Comparison of ENCODE assay signal across 1 cellular context in the genomic region with DNA sequence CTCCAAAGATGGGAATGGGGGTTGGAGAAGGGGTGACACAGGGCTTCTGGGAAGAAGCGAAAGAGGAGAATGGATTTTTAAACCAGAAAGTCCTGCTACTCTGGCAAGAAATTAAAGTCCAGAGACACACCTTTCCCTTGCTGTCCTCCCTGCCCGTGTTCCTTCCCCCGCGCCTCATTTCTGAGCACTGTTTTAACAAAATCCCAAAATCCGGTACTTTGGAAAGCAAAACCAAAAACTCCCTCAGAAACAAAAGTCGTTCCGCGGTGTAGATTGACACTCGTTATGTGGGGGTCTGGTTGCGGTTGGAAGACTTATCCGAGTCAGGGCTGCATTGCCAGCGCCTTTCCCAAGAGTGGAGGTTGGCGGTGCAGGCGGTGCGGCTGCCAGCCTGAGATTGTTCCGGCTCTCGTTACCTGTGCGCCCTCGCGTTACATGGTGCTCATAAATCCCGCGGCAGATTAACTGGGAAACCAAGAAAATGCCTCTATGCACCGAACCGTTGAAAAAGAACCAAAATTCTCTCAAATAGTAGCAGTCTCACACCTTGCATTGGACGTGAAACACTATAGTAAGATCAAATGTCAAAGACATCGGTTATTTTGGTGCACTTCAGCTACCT.
A peak's percentile ranks its signal among the peaks of the same experiment; 100 is the strongest.
TF ChIP-seq lines count a peak whose summit lies in the region.

No MANE protein-coding gene starts in this region.

TF ChIP-seq in K562, 482 proteins besides CTCF, POLR2A, EP300 and RAD21 (continued from another document):
- TF ChIP-seq, protein P1, sequence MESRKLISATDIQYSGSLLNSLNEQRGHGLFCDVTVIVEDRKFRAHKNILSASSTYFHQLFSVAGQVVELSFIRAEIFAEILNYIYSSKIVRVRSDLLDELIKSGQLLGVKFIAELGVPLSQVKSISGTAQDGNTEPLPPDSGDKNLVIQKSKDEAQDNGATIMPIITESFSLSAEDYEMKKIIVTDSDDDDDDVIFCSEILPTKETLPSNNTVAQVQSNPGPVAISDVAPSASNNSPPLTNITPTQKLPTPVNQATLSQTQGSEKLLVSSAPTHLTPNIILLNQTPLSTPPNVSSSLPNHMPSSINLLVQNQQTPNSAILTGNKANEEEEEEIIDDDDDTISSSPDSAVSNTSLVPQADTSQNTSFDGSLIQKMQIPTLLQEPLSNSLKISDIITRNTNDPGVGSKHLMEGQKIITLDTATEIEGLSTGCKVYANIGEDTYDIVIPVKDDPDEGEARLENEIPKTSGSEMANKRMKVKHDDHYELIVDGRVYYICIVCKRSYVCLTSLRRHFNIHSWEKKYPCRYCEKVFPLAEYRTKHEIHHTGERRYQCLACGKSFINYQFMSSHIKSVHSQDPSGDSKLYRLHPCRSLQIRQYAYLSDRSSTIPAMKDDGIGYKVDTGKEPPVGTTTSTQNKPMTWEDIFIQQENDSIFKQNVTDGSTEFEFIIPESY (CRISPR knock-in tag; IDR thresholded peaks at IDR 0.05): peak; percentile 26; the same call in 1 of the 2 replicates
- TF ChIP-seq CBX2 (IDR thresholded peaks at IDR 0.05; ENCODE audit: insufficient read depth, low read length, poor library complexity, severe bottlenecking) (peak; percentile 62), RNF2 (IDR thresholded peaks at IDR 0.05) (0 out of 2 replicates have a peak, but pooled peaks have one; percentile 14), ZBTB11 (CRISPR knock-in tag; IDR thresholded peaks at IDR 0.05) (no peak)
